In genomic region chr14:69879175-69880047, GRCh38 we compare ENCODE assay signal across 1 cellular context.
A peak's percentile ranks its signal among the peaks of the same experiment; 100 is the strongest.
TF ChIP-seq lines count a peak whose summit lies in the region.

Gene SMOC1 (plus strand): TSS chr14:69879416. CDS start chr14:69879679, 263 bp downstream.

TF ChIP-seq in HepG2, 621 proteins besides CTCF, POLR2A, EP300 and RAD21 (continued from another document and continues in another):
- peak; percentile 75; the same call in 1 of the 2 replicates for TF ChIP-seq MXD4 (CRISPR knock-in tag; IDR thresholded peaks at IDR 0.05)
- no peak for TF ChIP-seq AGO1 (IDR thresholded peaks at IDR 0.05; ENCODE audit: low read depth, low read length, poor library complexity, severe bottlenecking)
- peak; percentile 20; the same call in 1 of the 2 replicates for TF ChIP-seq BCL6 (CRISPR knock-in tag; IDR thresholded peaks at IDR 0.05)
- TF ChIP-seq ZNF441 (CRISPR knock-in tag; IDR thresholded peaks at IDR 0.05; ENCODE audit: borderline replicate concordance) = peak; percentile 71; the same call in 1 of the 2 replicates
- TF ChIP-seq TAF15 (IDR thresholded peaks at IDR 0.05; ENCODE audit: low read depth, low read length, poor library complexity, severe bottlenecking) = no peak
- no peak for TF ChIP-seq GPBP1L1 (CRISPR knock-in tag; IDR thresholded peaks at IDR 0.05)
- TF ChIP-seq MXD3 (CRISPR knock-in tag; IDR thresholded peaks at IDR 0.05) = peak; percentile 83; the same call in 1 of the 2 replicates
- TF ChIP-seq SIX4 (CRISPR knock-in tag; IDR thresholded peaks at IDR 0.05) = no peak
- TF ChIP-seq ZNF205 (CRISPR knock-in tag; IDR thresholded peaks at IDR 0.05) = 0 out of 2 replicates have a peak, but pooled peaks have one; percentile 2
- TF ChIP-seq ZNF552 (CRISPR knock-in tag; IDR thresholded peaks at IDR 0.05; ENCODE audit: borderline replicate concordance) = no peak
- no peak for TF ChIP-seq NFE2L2 (IDR thresholded peaks at IDR 0.05; ENCODE audit: low read length)
- TF ChIP-seq MYPOP (CRISPR knock-in tag; IDR thresholded peaks at IDR 0.05) = peak; percentile 93
- TF ChIP-seq ELK4 (CRISPR knock-in tag; IDR thresholded peaks at IDR 0.05; ENCODE audit: borderline replicate concordance) = no peak
- no peak for TF ChIP-seq ZNF775 (CRISPR knock-in tag; IDR thresholded peaks at IDR 0.05; ENCODE audit: borderline replicate concordance)
- no peak for TF ChIP-seq MNT (IDR thresholded peaks at IDR 0.05)
- peak; percentile 98 for TF ChIP-seq RBFOX2 (IDR thresholded peaks at IDR 0.05; ENCODE audit: low read depth, low read length)
- TF ChIP-seq TMF1 (CRISPR knock-in tag; IDR thresholded peaks at IDR 0.05; ENCODE audit: low read depth) = no peak
- no peak for TF ChIP-seq KDM6A (CRISPR knock-in tag; IDR thresholded peaks at IDR 0.05; ENCODE audit: low read depth)
- no peak for TF ChIP-seq ZKSCAN5 (CRISPR knock-in tag; IDR thresholded peaks at IDR 0.05)
- TF ChIP-seq SIX1 (CRISPR knock-in tag; IDR thresholded peaks at IDR 0.05; ENCODE audit: borderline replicate concordance) = no peak
- TF ChIP-seq ZNF546 (CRISPR knock-in tag; conservative IDR thresholded peaks at IDR 0.05) = no peak
- TF ChIP-seq ARHGAP35 (CRISPR knock-in tag; IDR thresholded peaks at IDR 0.05; ENCODE audit: borderline replicate concordance) = no peak
- no peak for TF ChIP-seq ZNF431 (CRISPR knock-in tag; IDR thresholded peaks at IDR 0.05; ENCODE audit: borderline replicate concordance, low read depth)
- TF ChIP-seq ZNF296 (CRISPR knock-in tag; conservative IDR thresholded peaks at IDR 0.05) = no peak
- TF ChIP-seq GRHL1 (CRISPR knock-in tag; conservative IDR thresholded peaks at IDR 0.05) = no peak
- TF ChIP-seq ZFP82 (CRISPR knock-in tag; IDR thresholded peaks at IDR 0.05; ENCODE audit: borderline replicate concordance) = no peak; the same call in 1 of the 2 replicates
- TF ChIP-seq SNAPC5 (CRISPR knock-in tag; IDR thresholded peaks at IDR 0.05; ENCODE audit: borderline replicate concordance) = no peak
- TF ChIP-seq SRY (CRISPR knock-in tag; IDR thresholded peaks at IDR 0.05) = 0 out of 2 replicates have a peak, but pooled peaks have one; percentile 6
- TF ChIP-seq MBNL3 (CRISPR knock-in tag; conservative IDR thresholded peaks at IDR 0.05) = no peak
- TF ChIP-seq CREM (IDR thresholded peaks at IDR 0.05) = no peak
- TF ChIP-seq CREM (CRISPR knock-in tag; IDR thresholded peaks at IDR 0.05) = no peak
- TF ChIP-seq ZNF264 (CRISPR knock-in tag; IDR thresholded peaks at IDR 0.05) = no peak
- TF ChIP-seq ZNF547 (CRISPR knock-in tag; IDR thresholded peaks at IDR 0.05) = peak; percentile 79
- TF ChIP-seq HNF4A (CRISPR knock-in tag; IDR thresholded peaks at IDR 0.05) = no peak
- no peak for TF ChIP-seq ZFP36 (IDR thresholded peaks at IDR 0.05; ENCODE audit: borderline replicate concordance, low read depth, low read length, partially characterized antibody)
- no peak for TF ChIP-seq ZNF567 (CRISPR knock-in tag; IDR thresholded peaks at IDR 0.05; ENCODE audit: borderline replicate concordance)
- TF ChIP-seq ZKSCAN8 (CRISPR knock-in tag; IDR thresholded peaks at IDR 0.05; ENCODE audit: borderline replicate concordance) = no peak
- TF ChIP-seq ZBTB21 (CRISPR knock-in tag; IDR thresholded peaks at IDR 0.05) = no peak
- TF ChIP-seq ZNF660 (CRISPR knock-in tag; IDR thresholded peaks at IDR 0.05; ENCODE audit: borderline replicate concordance, low read depth) = no peak
- peak; percentile 94 for TF ChIP-seq SP2 (CRISPR knock-in tag; IDR thresholded peaks at IDR 0.05)
- peak; percentile 58; the same call in 1 of the 2 replicates for TF ChIP-seq ZNF749 (CRISPR knock-in tag; IDR thresholded peaks at IDR 0.05; ENCODE audit: borderline replicate concordance)
- TF ChIP-seq NFE2 (CRISPR knock-in tag; IDR thresholded peaks at IDR 0.05) = no peak
- TF ChIP-seq ZNF34 (CRISPR knock-in tag; IDR thresholded peaks at IDR 0.05; ENCODE audit: borderline replicate concordance) = 0 out of 2 replicates have a peak, but pooled peaks have one; percentile 42
- no peak for TF ChIP-seq ZNF121 (CRISPR knock-in tag; IDR thresholded peaks at IDR 0.05)
- peak; percentile 42; the same call in 1 of the 2 replicates for TF ChIP-seq ZNF724P (CRISPR knock-in tag; IDR thresholded peaks at IDR 0.05; ENCODE audit: borderline replicate concordance)
- peak; percentile 91 for TF ChIP-seq ZNF407 (CRISPR knock-in tag; IDR thresholded peaks at IDR 0.05; ENCODE audit: not compliant biosample characterization)
- no peak for TF ChIP-seq IRX3 (CRISPR knock-in tag; IDR thresholded peaks at IDR 0.05; ENCODE audit: borderline replicate concordance, low read depth)
- TF ChIP-seq REXO4 (CRISPR knock-in tag; IDR thresholded peaks at IDR 0.05; ENCODE audit: borderline replicate concordance) = no peak
- no peak for TF ChIP-seq NFATC3 (CRISPR knock-in tag; IDR thresholded peaks at IDR 0.05)
- 0 out of 2 replicates have a peak, but pooled peaks have one; percentile 12 for TF ChIP-seq DPF2 (CRISPR knock-in tag; IDR thresholded peaks at IDR 0.05; ENCODE audit: borderline replicate concordance, low read depth)
- TF ChIP-seq ZNF569 (CRISPR knock-in tag; IDR thresholded peaks at IDR 0.05; ENCODE audit: borderline replicate concordance) = no peak
- no peak for TF ChIP-seq HOMEZ (CRISPR knock-in tag; IDR thresholded peaks at IDR 0.05; ENCODE audit: low read depth)
- TF ChIP-seq NCOA5 (CRISPR knock-in tag; IDR thresholded peaks at IDR 0.05) = no peak
- no peak for TF ChIP-seq ZNF251 (CRISPR knock-in tag; IDR thresholded peaks at IDR 0.05)
- TF ChIP-seq SMYD3 (CRISPR knock-in tag; IDR thresholded peaks at IDR 0.05) = no peak
